Comparison of ENCODE assay signal across 15 cellular contexts in genomic region chr4:101670370-101670769, GRCh38.
DNase-seq lines count a peak whose midpoint lies in the region; ATAC-seq and TF ChIP-seq lines count a peak whose summit lies in the region.
"Had no signal": no experiment of that assay in that cellular context is flagged by ENCODE, and none has a peak within 500 bp of the region (broad histone marks: within the 10 kb centered on the region; RNA-seq: fewer than 3 reads in every experiment).

No MANE protein-coding gene starts in this region.

- H3K9me2 ChIP-seq in GM23338 (ENCODE audit: insufficient read depth), result no peaks in the 10 kb centered on the region; the same call in none of the 2 replicates

- peak overlapping the region; percentile 83 for H3K9ac ChIP-seq in adipocyte (ENCODE audit: low read length)

- H2AFZ ChIP-seq in GM23338, result peak overlapping the region; percentile 74; the same call in 1 of the 2 replicates

- H3K9me3 ChIP-seq in adipocyte (ENCODE audit: control insufficient read depth, low read length), result peaks cover 8% of the 10 kb centered on the region
- H3K9me3 ChIP-seq in suprapubic skin, result no peaks in the 10 kb centered on the region
- H3K9me3 ChIP-seq: A549, BE2C had no signal

- H3K27ac ChIP-seq in GM23338 (ENCODE audit: low read depth), result no peak overlapping the region
- peak overlapping the region; percentile 46 for H3K27ac ChIP-seq in suprapubic skin
- H3K27ac ChIP-seq: A549, C4-2B, HL-60 had no signal

- H3K4me3 Mint-ChIP-seq in GM23338 (no peak overlapping the region), memory B cell (no peak overlapping the region)
- H3K4me3 Mint-ChIP-seq: CD4-positive, alpha-beta memory T cell had no signal

- WGBS in suprapubic skin, result 73% methylated on average over 4 of the region's 4 CpGs

- no peak overlapping the region; the same call in 1 of the 2 replicates for H3K27ac Mint-ChIP-seq in GM23338
- peak overlapping the region; percentile 18 for H3K27ac Mint-ChIP-seq in memory B cell
- H3K27ac Mint-ChIP-seq: CD4-positive, alpha-beta memory T cell had no signal

- H3K4me3 ChIP-seq in GM23338, result no peak overlapping the region
- H3K4me3 ChIP-seq in adipocyte (ENCODE audit: low read length), result peak overlapping the region; percentile 69
- H3K4me3 ChIP-seq in suprapubic skin, result no peak overlapping the region
- H3K4me3 ChIP-seq: A549 had no signal

- no peaks in the 10 kb centered on the region for H3F3A ChIP-seq in GM23338 (replicated peaks; ENCODE audit: low read depth)

- H3K36me3 Mint-ChIP-seq in GM23338 (ENCODE audit: low read depth), result peaks cover 3% of the 10 kb centered on the region; the same call in 1 of the 3 replicates
- no peaks in the 10 kb centered on the region for H3K36me3 Mint-ChIP-seq in memory B cell
- H3K36me3 Mint-ChIP-seq: CD4-positive, alpha-beta memory T cell had no signal

- no peaks in the 10 kb centered on the region for H3K4me1 ChIP-seq in GM23338 (ENCODE audit: insufficient read depth)
- H3K4me1 ChIP-seq in adipocyte (ENCODE audit: control insufficient read depth, insufficient read depth, low read length), result peaks cover 36% of the 10 kb centered on the region
- H3K4me1 ChIP-seq in suprapubic skin, result no peaks in the 10 kb centered on the region
- H3K4me1 ChIP-seq: A549 had no signal

- no peak for TF ChIP-seq POLR2A in suprapubic skin (IDR thresholded peaks at IDR 0.05)

- H3K9me3 Mint-ChIP-seq in GM23338 (peaks cover 3% of the 10 kb centered on the region; the same call in 1 of the 3 replicates), memory B cell (no peaks in the 10 kb centered on the region)

- no peaks in the 10 kb centered on the region for H3K36me3 ChIP-seq in GM23338 (ENCODE audit: insufficient read depth)
- peaks cover 3% of the 10 kb centered on the region for H3K36me3 ChIP-seq in adipocyte (ENCODE audit: control insufficient read depth, insufficient read depth, low read length, severe bottlenecking)
- no peaks in the 10 kb centered on the region for H3K36me3 ChIP-seq in suprapubic skin
- H3K36me3 ChIP-seq: BE2C had no signal

- no peak overlapping the region for H3K4me2 ChIP-seq in GM23338
- H3K4me2 ChIP-seq: A549 had no signal

- H3K4me1 Mint-ChIP-seq in GM23338, result no peaks in the 10 kb centered on the region
- H3K4me1 Mint-ChIP-seq in memory B cell, result peaks cover 7% of the 10 kb centered on the region
- H3K4me1 Mint-ChIP-seq: CD4-positive, alpha-beta memory T cell had no signal

- ATAC-seq in GM23338 (no peak), memory B cell (ENCODE audit: low read depth) (no peak), GM21723 (IDR thresholded peaks at IDR 0.05; ENCODE audit: unreplicated experiment) (no peak)
- ATAC-seq: A549 had no signal

- DNase-seq in GM23338 (ENCODE audit: low spot score) (no peak), adipocyte (ENCODE audit: low read depth) (peak; percentile 22), memory B cell (ENCODE audit: low spot score in 2 of 2) (no peak), suprapubic skin (ENCODE audit: low spot score in 2 of 2) (no peak), MV-4-11 (lab: John Stamatoyannopoulos, UW) (no peak), SKM-1 treated with dmso at 0.1 percent for 144 hours (lab: John Stamatoyannopoulos, UW; ENCODE audit: unreplicated experiment) (no peak)
- DNase-seq: BE2C; CD4-positive, alpha-beta memory T cell; DMS79; EL; HCEC 1CT had no signal

- no peak for TF ChIP-seq EP300 in suprapubic skin (IDR thresholded peaks at IDR 0.05)

- no peak for TF ChIP-seq CTCF in GM23338 (conservative IDR thresholded peaks at IDR 0.05; ENCODE audit: low read depth in 2 of 2)
- no peak for TF ChIP-seq CTCF in suprapubic skin (IDR thresholded peaks at IDR 0.05)

- H3K27me3 ChIP-seq in GM23338 (ENCODE audit: insufficient read depth) (no peaks in the 10 kb centered on the region), adipocyte (replicated peaks; ENCODE audit: control insufficient read depth, insufficient read depth, low read length) (no peaks in the 10 kb centered on the region), suprapubic skin (no peaks in the 10 kb centered on the region)
- H3K27me3 ChIP-seq: BE2C had no signal

- H3K79me2 ChIP-seq in GM23338 (replicated peaks; ENCODE audit: insufficient read depth), result no peaks in the 10 kb centered on the region

- H3K27me3 Mint-ChIP-seq in GM23338 (ENCODE audit: insufficient read depth, low read depth, poor library complexity) (no peaks in the 10 kb centered on the region), memory B cell (no peaks in the 10 kb centered on the region)
- H3K27me3 Mint-ChIP-seq: CD4-positive, alpha-beta memory T cell had no signal

- H4K20me1 ChIP-seq in GM23338 (replicated peaks; ENCODE audit: insufficient read depth), result no peaks in the 10 kb centered on the region

TF ChIP-seq in GM23338, 12 proteins besides CTCF, POLR2A, EP300 and RAD21 (continues in another document):
- TF ChIP-seq ZNF331 (CRISPR knock-in tag; IDR thresholded peaks at IDR 0.05; ENCODE audit: low read depth) (no peak), POLR2AphosphoS5 (IDR thresholded peaks at IDR 0.05; ENCODE audit: low read depth) (no peak), REST (IDR thresholded peaks at IDR 0.05; ENCODE audit: unreplicated experiment) (no peak), NANOG (IDR thresholded peaks at IDR 0.05; ENCODE audit: borderline replicate concordance) (no peak)
